8 cellular contexts compared by ENCODE assay signal in the genomic region with DNA sequence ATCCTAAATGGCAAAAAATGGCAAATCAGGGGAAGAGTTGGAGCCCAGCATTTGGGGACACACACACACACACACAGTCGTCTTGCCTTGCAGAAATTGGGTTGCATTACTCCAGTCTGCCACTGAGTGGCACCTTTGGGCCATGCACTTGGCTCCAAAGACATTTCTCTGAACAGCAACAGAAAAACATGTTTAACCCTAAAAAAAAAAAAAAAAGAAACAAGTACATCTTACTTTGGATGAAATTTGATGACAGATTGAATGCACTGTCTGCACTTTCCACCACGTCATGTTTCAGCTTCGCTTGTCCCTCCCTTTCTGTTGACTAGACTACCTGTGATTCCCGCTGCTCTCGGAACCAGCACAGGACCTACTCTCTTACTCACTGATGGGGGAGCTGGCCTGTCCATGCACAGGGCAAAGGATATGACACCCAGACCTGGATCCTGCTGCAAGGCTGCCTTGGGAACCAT.
DNase-seq lines count a peak whose midpoint lies in the region; ATAC-seq, FAIRE-seq and TF ChIP-seq lines count a peak whose summit lies in the region.

No MANE protein-coding gene starts in this region.

- intact Hi-C loops in mucosa of descending colon (cut with DNase I, micrococcal nuclease), result loop anchor here (2.0 to 5.0 kb wide), 3 partner anchors 385 to 430 kb away; no protein-coding TSS in a partner anchor

- peak; percentile 83 for FAIRE-seq in GM12892 (lab: Jason Lieb, UNC)

- no peak overlapping the region for H3K9ac ChIP-seq in endodermal cell (ENCODE audit: extremely low read depth, low read length, poor library complexity, severe bottlenecking)

- no peaks in the 10 kb centered on the region for H3K9me3 Mint-ChIP-seq in endodermal cell

- H3K36me3 ChIP-seq in endodermal cell (ENCODE audit: control insufficient read depth, insufficient read depth, low read length) (peaks cover 4% of the 10 kb centered on the region), mucosa of descending colon (ENCODE audit: low read depth) (no peaks in the 10 kb centered on the region)

- H3K27ac ChIP-seq in endodermal cell (ENCODE audit: low read depth, low read length), result no peak overlapping the region

- no peak for TF ChIP-seq POLR2A in GM12892 (IDR thresholded peaks at IDR 0.05; ENCODE audit: low read depth, low read length)

- peaks cover 19% of the 10 kb centered on the region for H3K9me3 ChIP-seq in endodermal cell (ENCODE audit: control insufficient read depth, low read length)
- no peaks in the 10 kb centered on the region for H3K9me3 ChIP-seq in mucosa of descending colon

- H3K4me3 ChIP-seq in AG04449 (ENCODE audit: low read depth, low read length), result 0 out of 2 replicates have a peak overlapping the region, but pooled peaks have one; percentile 9
- H3K4me3 ChIP-seq in endodermal cell (ENCODE audit: low read length), result no peak overlapping the region
- H3K4me3 ChIP-seq in mucosa of descending colon, result no peak overlapping the region

- H3K4me1 Mint-ChIP-seq in endodermal cell, result no peaks in the 10 kb centered on the region

- CTCF ChIA-PET in AG04449 (lab: Yijun Ruan, JAX), result interaction anchor here (0.6 to 24.4 kb wide), 62 partner anchors 11 to 858 kb away, joined by 3 to 782 read pairs (median 4); a partner anchor contains a TSS

- H3K4me1 ChIP-seq in endodermal cell (ENCODE audit: control insufficient read depth, insufficient read depth, low read length) (no peaks in the 10 kb centered on the region), mucosa of descending colon (ENCODE audit: low read depth) (no peaks in the 10 kb centered on the region)

- no peak overlapping the region for H3K27ac Mint-ChIP-seq in endodermal cell

- no peaks in the 10 kb centered on the region for H3K27me3 ChIP-seq in endodermal cell (ENCODE audit: control insufficient read depth, insufficient read depth, low read length, poor library complexity, severe bottlenecking)

- POLR2A ChIA-PET in AG04449 (lab: Yijun Ruan, JAX), result interaction anchor here (0.7 to 1.2 kb wide), 3 partner anchors 137 to 379 kb away, joined by 3 to 4 read pairs (median 3); a partner anchor contains a TSS

- H3K27me3 Mint-ChIP-seq in endodermal cell (ENCODE audit: insufficient read depth), result no peaks in the 10 kb centered on the region

- TF ChIP-seq CTCF in AG04449 (IDR thresholded peaks at IDR 0.05; ENCODE audit: insufficient read depth, low read length, missing control alignments), result peak; percentile 84
- TF ChIP-seq CTCF in endodermal cell (conservative IDR thresholded peaks at IDR 0.05), result peak; percentile 89
- TF ChIP-seq CTCF in mucosa of descending colon (IDR thresholded peaks at IDR 0.05), result peak; percentile 78

- ATAC-seq in mucosa of descending colon (peak; percentile 82), HG03045 (IDR thresholded peaks at IDR 0.05; ENCODE audit: unreplicated experiment) (no peak)

- DNase-seq in AG04449 (ENCODE audit: low read depth, low spot score), result peak; percentile 56
- DNase-seq in GM12892 (ENCODE audit: insufficient read length), result no peak
- peak; percentile 60 for DNase-seq in NCI-H69 (lab: John Stamatoyannopoulos, UW)
- peak; percentile 88 for DNase-seq in activated CD8-positive, alpha-beta memory T cell treated with anti-CD3 and anti-CD28 coated beads for 24 hours
- DNase-seq in endodermal cell, result peak; percentile 92
- peak in 2 of 3 donors; percentile 69 to 87 for DNase-seq in mucosa of descending colon
- peak; percentile 50 for DNase-seq in stimulated activated CD8-positive, alpha-beta memory T cell treated with anti-CD3 and anti-CD28 coated beads, Interleukin-7, amount 100 ng/mL, for 24 hours (ENCODE audit: low read depth)

- WGBS in endodermal cell (ENCODE audit: insufficient coverage in 1 of 2, insufficient read length in 1 of 2), 2 experiments, result 58% methylated on average over 5 of the region's 5 CpGs; no CpG with 5 or more reads in 1 of the 2 experiments

- H3K36me3 Mint-ChIP-seq in endodermal cell (ENCODE audit: low read depth), result peaks cover 9% of the 10 kb centered on the region

- no peak overlapping the region for H3K4me3 Mint-ChIP-seq in endodermal cell
